8 cellular contexts compared by ENCODE assay signal in genomic region chr21:41767606-41768370, GRCh38. TPM values are rescaled to one million over a fixed set of nuclear protein-coding genes. Genes with fewer than 3 reads are reported as not detected.
DNase-seq lines count a peak whose midpoint lies in the region; ATAC-seq lines count a peak whose summit lies in the region.

No MANE protein-coding gene starts in this region.

- peaks cover 72 to 92% of the 10 kb centered on the region in 2 donors for H3K27me3 Mint-ChIP-seq in effector memory CD8-positive, alpha-beta T cell

- intact Hi-C loops in posterior vena cava (cut with DNase I), result no loop called here

- H3K36me3 Mint-ChIP-seq in effector memory CD8-positive, alpha-beta T cell (ENCODE audit: insufficient read depth), result no peaks in the 10 kb centered on the region

- H3K4me3 Mint-ChIP-seq in effector memory CD8-positive, alpha-beta T cell, result peak overlapping the region; percentile 72 to 82

- H3K9me3 Mint-ChIP-seq in effector memory CD8-positive, alpha-beta T cell, result no peaks in the 10 kb centered on the region

- no peak overlapping the region for H3K27ac Mint-ChIP-seq in effector memory CD8-positive, alpha-beta T cell

- peak; percentile 19 for ATAC-seq in effector memory CD8-positive, alpha-beta T cell (replicated peaks)
- no peak for ATAC-seq in GM21367 (IDR thresholded peaks at IDR 0.05; ENCODE audit: unreplicated experiment)

- DNase-seq in GM03348 (ENCODE audit: low spot score) (peak; percentile 33), NCI-H69 (lab: John Stamatoyannopoulos, UW) (peak; percentile 68), posterior vena cava (ENCODE audit: low spot score) (peak; percentile 55), NCI-H1092 (lab: John Stamatoyannopoulos, UW) (no peak), SKM-1 (lab: John Stamatoyannopoulos, UW; ENCODE audit: unreplicated experiment) (no peak), MV-4-11 (lab: John Stamatoyannopoulos, UW) (no peak)
- no peak for DNase-seq in effector memory CD8-positive, alpha-beta T cell

- peaks cover 22 to 26% of the 10 kb centered on the region in 2 donors for H3K4me1 Mint-ChIP-seq in effector memory CD8-positive, alpha-beta T cell (ENCODE audit: low read depth in 2 of 2)

RNA-seq across cellular contexts. Expression of gene RIPK4, which starts 0.9 kb away (rescaled TPM):
- total RNA-seq in posterior vena cava, result 1 to 10 TPM in 1 of 2 donors, under 1 TPM in 1; 0.69 to 1.0 TPM

Comparison
In these comparisons a context has a peak if more than half of its experiments do, and no peak if none do; other contexts are left out.
1. DNase-seq: peak in GM03348 (single experiment), NCI-H69 (single experiment) and posterior vena cava (single experiment); none in effector memory CD8-positive, alpha-beta T cell (0 of 3), NCI-H1092 (single experiment), SKM-1 (single experiment) and MV-4-11 (single experiment).